18 cellular contexts compared by ENCODE assay signal in genomic region chr10:33252324-33252723, GRCh38.
DNase-seq lines count a peak whose midpoint lies in the region; ATAC-seq and TF ChIP-seq lines count a peak whose summit lies in the region.
"Had no signal": no experiment of that assay in that cellular context is flagged by ENCODE, and none has a peak within 500 bp of the region (broad histone marks: within the 10 kb centered on the region; RNA-seq: fewer than 3 reads in every experiment).

No MANE protein-coding gene starts in this region.

- peaks cover 54% of the 10 kb centered on the region for H3K79me2 ChIP-seq in mammary epithelial cell (ENCODE audit: insufficient read depth, low read length)

- H3K9ac ChIP-seq in mammary epithelial cell (ENCODE audit: insufficient read depth, low read length) = no peak overlapping the region

- H3K36me3 ChIP-seq in heart left ventricle (peaks cover 12 to 100% (median 94%) of the 10 kb centered on the region in 9 donors), right atrium auricular region (peaks cover 69% of the 10 kb centered on the region), mammary epithelial cell (ENCODE audit: insufficient read depth, low read length) (peaks cover 38% of the 10 kb centered on the region)

- intact Hi-C loops in heart left ventricle (cut with DNase I) = no loop called here
- intact Hi-C loops in mammary epithelial cell (cut with micrococcal nuclease) = loop anchor here (2.0 kb wide), 1 partner anchor 14 kb away; no protein-coding TSS in a partner anchor

- H4K20me1 ChIP-seq in mammary epithelial cell (ENCODE audit: insufficient read depth, low read length) = no peaks in the 10 kb centered on the region

- in situ Hi-C loops in mammary epithelial cell (cut with MboI; ENCODE audit: low sequenced_read_pairs in 2 of 2) = no loop called here

- TF ChIP-seq CTCF in heart left ventricle (IDR thresholded peaks at IDR 0.05) (no peak), right atrium auricular region (IDR thresholded peaks at IDR 0.05) (no peak), NB4 (IDR thresholded peaks at IDR 0.05; ENCODE audit: low read depth, low read length) (no peak), mammary epithelial cell (conservative IDR thresholded peaks at IDR 0.05 in 1 of 2, IDR thresholded peaks at IDR 0.05 in 1 of 2; ENCODE audit: extremely low read depth in 1 of 2, insufficient read depth in 1 of 2, low read depth in 1 of 2, low read length in 2 of 2) (no peak)

- H3K9me3 ChIP-seq in heart left ventricle (no peaks in the 10 kb centered on the region), right atrium auricular region (no peaks in the 10 kb centered on the region), mammary epithelial cell (replicated peaks; ENCODE audit: insufficient read depth, low read length) (no peaks in the 10 kb centered on the region)
- H3K9me3 ChIP-seq: transverse colon had no signal

- H3K27ac Mint-ChIP-seq in stimulated activated naive CD8-positive, alpha-beta T cell treated with anti-CD3 and anti-CD28 coated beads, Interleukin-15, Interleukin-2, amounts not matched to agents 100 ng/mL and 50 ng/mL, for 24 hours = peak overlapping the region; percentile 92
- H3K27ac Mint-ChIP-seq: GM23338, T-helper 17 cell had no signal

- dilution Hi-C loops in mammary epithelial cell (cut with HindIII; ENCODE audit: low sequenced_read_pairs) = no loop called here

- no peak for ATAC-seq in heart left ventricle
- no peak for ATAC-seq in HG03565 (IDR thresholded peaks at IDR 0.05; ENCODE audit: unreplicated experiment)
- ATAC-seq in HG02610 (IDR thresholded peaks at IDR 0.05; ENCODE audit: unreplicated experiment) = no peak
- ATAC-seq: GM23338, T-helper 17 cell had no signal

- no peak for DNase-seq in heart left ventricle
- DNase-seq in right atrium auricular region (ENCODE audit: low spot score) = no peak
- DNase-seq in NB4 (ENCODE audit: low read depth) = peak; percentile 2
- DNase-seq in mammary epithelial cell = no peak
- no peak for DNase-seq in stimulated activated naive CD4-positive, alpha-beta T cell (lab: John Stamatoyannopoulos, UW)
- DNase-seq: activated CD4-positive, CD25-positive, alpha-beta regulatory T cell treated with anti-CD3 and anti-CD28 coated beads, Interleukin-2, amount 50 U/mL, for 72 hours; activated gamma-delta T cell; DND-41; effector CD8-positive, alpha-beta T cell; NCI-H2107; NCI-H748 treated with DMSO at 0.1 percent for 48 hours; T-helper 17 cell; transverse colon had no signal

- peak overlapping the region; percentile 63 for H3K4me3 Mint-ChIP-seq in stimulated activated naive CD8-positive, alpha-beta T cell treated with anti-CD3 and anti-CD28 coated beads, Interleukin-15, Interleukin-2, amounts not matched to agents 100 ng/mL and 50 ng/mL, for 24 hours
- H3K4me3 Mint-ChIP-seq: GM23338, T-helper 17 cell had no signal

- CTCF ChIA-PET in mammary epithelial cell (lab: Charles Lee; ENCODE audit: low non-redundant PET) = no interaction called here

- peaks cover 13% of the 10 kb centered on the region for H3K27me3 Mint-ChIP-seq in stimulated activated naive CD8-positive, alpha-beta T cell treated with anti-CD3 and anti-CD28 coated beads, Interleukin-15, Interleukin-2, amounts not matched to agents 100 ng/mL and 50 ng/mL, for 24 hours
- H3K27me3 Mint-ChIP-seq: T-helper 17 cell had no signal

- H2AFZ ChIP-seq in mammary epithelial cell (ENCODE audit: low read depth, low read length) = no peak overlapping the region
- H2AFZ ChIP-seq: GM23338 had no signal

- H3K4me3 ChIP-seq in heart left ventricle (no peak overlapping the region), right atrium auricular region (no peak overlapping the region), NB4 (ENCODE audit: low read depth, low read length) (no peak overlapping the region), mammary epithelial cell (replicated peaks in 1 of 3; ENCODE audit: insufficient read depth in 1 of 3, low read depth in 2 of 3, low read length in 3 of 3) (no peak overlapping the region)
- H3K4me3 ChIP-seq: cardiac muscle cell, GM23338, transverse colon had no signal

- no peak for TF ChIP-seq POLR2A in heart left ventricle (IDR thresholded peaks at IDR 0.05)
- TF ChIP-seq POLR2A in NB4 (IDR thresholded peaks at IDR 0.05; ENCODE audit: extremely low read depth, insufficient read length) = no peak

- H3K9me3 Mint-ChIP-seq in stimulated activated naive CD8-positive, alpha-beta T cell treated with anti-CD3 and anti-CD28 coated beads, Interleukin-15, Interleukin-2, amounts not matched to agents 100 ng/mL and 50 ng/mL, for 24 hours = peaks cover 14% of the 10 kb centered on the region
- H3K9me3 Mint-ChIP-seq: GM23338 had no signal

- H3K4me1 ChIP-seq in heart left ventricle (peaks cover 0 to 77% (median 41%) of the 10 kb centered on the region in 12 donors), right atrium auricular region (peaks cover 0 to 24% of the 10 kb centered on the region in 2 donors), mammary epithelial cell (ENCODE audit: insufficient read depth, low read length) (peaks cover 58% of the 10 kb centered on the region)

- no peaks in the 10 kb centered on the region for H3K27me3 ChIP-seq in heart left ventricle
- H3K27me3 ChIP-seq in right atrium auricular region = no peaks in the 10 kb centered on the region
- H3K27me3 ChIP-seq in mammary epithelial cell (ENCODE audit: insufficient read depth, low read length) = no peaks in the 10 kb centered on the region
- H3K27me3 ChIP-seq: cardiac muscle cell, transverse colon had no signal

- peaks cover 61% of the 10 kb centered on the region for H3K4me1 Mint-ChIP-seq in stimulated activated naive CD8-positive, alpha-beta T cell treated with anti-CD3 and anti-CD28 coated beads, Interleukin-15, Interleukin-2, amounts not matched to agents 100 ng/mL and 50 ng/mL, for 24 hours (ENCODE audit: low read depth)

- WGBS in heart left ventricle, 4 donors = 95 to 98% (median 96%) methylated on average over 11 to 12 of the region's 12 CpGs
- WGBS in mammary epithelial cell (ENCODE audit: low coverage, missing lambda C conversion rate) = 96% methylated on average over 12 of the region's 12 CpGs

- H3K4me2 ChIP-seq in mammary epithelial cell (ENCODE audit: insufficient read depth, low read depth, low read length) = no peak overlapping the region
- H3K4me2 ChIP-seq: GM23338 had no signal

- no TSS peak for BruUV-seq in mammary epithelial cell (replicated peaks; lab: Mats Ljungman, UMichigan)

- peaks cover 12% of the 10 kb centered on the region for H3K36me3 Mint-ChIP-seq in stimulated activated naive CD8-positive, alpha-beta T cell treated with anti-CD3 and anti-CD28 coated beads, Interleukin-15, Interleukin-2, amounts not matched to agents 100 ng/mL and 50 ng/mL, for 24 hours (ENCODE audit: low read depth)

- H3K27ac ChIP-seq in heart left ventricle (peak overlapping the region in 7 of 12 donors; percentile 0 to 71 (median 37)), right atrium auricular region (no peak overlapping the region), mammary epithelial cell (ENCODE audit: insufficient read depth, low read depth, low read length) (peak overlapping the region; percentile 80)
- H3K27ac ChIP-seq: cardiac muscle cell, transverse colon had no signal

Comparison
In these comparisons a context has a peak if more than half of its experiments do, and no peak if none do; other contexts are left out.
1. H3K27ac ChIP-seq: peak in heart left ventricle (7 of 12) and mammary epithelial cell (single experiment); none in right atrium auricular region (0 of 2).